In the genomic region with DNA sequence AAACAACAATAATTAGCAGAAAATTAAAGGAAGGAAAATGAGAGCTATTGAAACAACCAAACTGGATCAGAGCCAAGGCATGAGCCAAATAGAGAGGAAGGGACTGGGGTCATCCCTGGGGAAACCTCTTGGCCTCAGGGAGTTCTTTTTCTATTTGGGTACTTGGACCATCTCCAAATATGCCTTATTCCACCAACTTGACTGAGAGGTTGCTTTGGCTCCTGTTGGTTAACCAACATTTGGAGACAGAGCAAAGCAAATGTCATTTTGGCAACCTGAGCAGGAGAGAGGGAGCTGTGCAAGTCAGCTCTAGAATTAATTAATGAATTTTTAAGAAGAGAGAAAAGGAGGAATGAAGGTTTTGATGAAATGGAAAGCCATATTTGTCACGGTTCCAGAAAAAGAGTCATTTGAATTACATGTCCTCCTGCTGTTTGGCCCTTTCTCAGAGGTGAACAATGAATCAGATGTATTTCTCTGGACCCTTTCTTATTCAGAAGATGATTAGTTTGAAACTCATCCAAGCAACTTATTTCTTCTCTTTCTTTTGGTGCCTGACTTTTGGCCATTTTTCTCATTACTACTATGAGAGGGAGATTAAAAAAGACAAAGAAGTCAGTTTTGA, we compare ENCODE assay signal across 18 cellular contexts.
A peak's percentile ranks its signal among the peaks of the same experiment; 100 is the strongest.
DNase-seq lines count a peak whose midpoint lies in the region; ATAC-seq and TF ChIP-seq lines count a peak whose summit lies in the region.
"Had no signal": no experiment of that assay in that cellular context is flagged by ENCODE, and none has a peak within 500 bp of the region (broad histone marks: within the 10 kb centered on the region; RNA-seq: fewer than 3 reads in every experiment).

No MANE protein-coding gene starts in this region.

- in situ Hi-C loops in GM23248 (cut with MboI): no loop called here

- H3K36me3 ChIP-seq in GM23248 (ENCODE audit: low read depth): no peaks in the 10 kb centered on the region
- H3K36me3 ChIP-seq: prostate gland, uterus had no signal

- peaks cover 9% of the 10 kb centered on the region for H3K4me1 ChIP-seq in GM23248 (ENCODE audit: insufficient read depth)
- H3K4me1 ChIP-seq: prostate gland, uterus had no signal

- DNase-seq in AG10803 (ENCODE audit: low read depth): peak; percentile 9
- DNase-seq in GM23248: peak; percentile 59
- peak; percentile 10 for DNase-seq in NCI-H2171 (lab: John Stamatoyannopoulos, UW)
- DNase-seq in choroid plexus epithelial cell (ENCODE audit: low read depth): peak; percentile 72
- no peak for DNase-seq in SW480 (ENCODE audit: low spot score)
- no peak for DNase-seq in DMS153 (lab: John Stamatoyannopoulos, UW)
- no peak for DNase-seq in NAMALWA (ENCODE audit: low spot score)
- DNase-seq: hypothalamus; mesendoderm; natural killer cell; stimulated activated CD4-positive, alpha-beta T cell treated with anti-CD3 and anti-CD28 coated beads, Interleukin-4, amount 100 ng/mL, for 24 hours; T1000; uterus had no signal

- no peak overlapping the region for H2AFZ ChIP-seq in GM23248

- no peaks in the 10 kb centered on the region for H3K9me3 ChIP-seq in GM23248 (ENCODE audit: low read depth)
- H3K9me3 ChIP-seq: prostate gland, uterus had no signal

- no peaks in the 10 kb centered on the region for H3K9me2 ChIP-seq in GM23248 (ENCODE audit: insufficient read depth)

- H3K27ac ChIP-seq in GM23248: no peak overlapping the region
- H3K27ac ChIP-seq: prostate gland, uterus had no signal

- H3K4me3 ChIP-seq in AG10803 (ENCODE audit: low read length) (no peak overlapping the region), GM23248 (no peak overlapping the region), choroid plexus epithelial cell (ENCODE audit: low read depth, low read length) (no peak overlapping the region)
- H3K4me3 ChIP-seq: prostate gland, smooth muscle cell, uterus had no signal

- TF ChIP-seq CTCF in AG10803 (conservative IDR thresholded peaks at IDR 0.05; ENCODE audit: low read length) (no peak), choroid plexus epithelial cell (conservative IDR thresholded peaks at IDR 0.05; ENCODE audit: low read depth, low read length) (no peak)

- H3K79me2 ChIP-seq in GM23248 (ENCODE audit: insufficient read depth): no peaks in the 10 kb centered on the region

- H4K20me1 ChIP-seq in GM23248 (ENCODE audit: insufficient read depth): no peaks in the 10 kb centered on the region

- no peak for ATAC-seq in HG02970 (IDR thresholded peaks at IDR 0.05; ENCODE audit: low FRiP score, unreplicated experiment)
- ATAC-seq: HepG2, natural killer cell, SK-N-SH treated with all-trans-retinoic acid at 6 μM for 48 hours had no signal

- no peak overlapping the region for H3K9ac ChIP-seq in GM23248

- H3F3A ChIP-seq in GM23248 (ENCODE audit: insufficient read depth): 0 out of 2 replicates have a peak, but pooled peaks cover 7% of the 10 kb centered on the region

- no peaks in the 10 kb centered on the region for H3K27me3 ChIP-seq in GM23248 (replicated peaks; ENCODE audit: insufficient read depth)
- H3K27me3 ChIP-seq: uterus had no signal

- WGBS in GM23248 (ENCODE audit: low coverage in 1 of 2, low lambda C conversion rate in 2 of 2, missing lambda C conversion rate in 2 of 2), 2 experiments: 33 to 40% methylated on average over 1 of the region's 1 CpG

- no peak overlapping the region for H3K4me2 ChIP-seq in GM23248 (ENCODE audit: unreplicated experiment)
- H3K4me2 ChIP-seq: smooth muscle cell had no signal

Comparison
In these comparisons a context has a peak if more than half of its experiments do, and no peak if none do; other contexts are left out.
1. DNase-seq: peak in AG10803 (single experiment), GM23248 (single experiment), NCI-H2171 (single experiment) and choroid plexus epithelial cell (single experiment); none in SW480 (single experiment), DMS153 (single experiment) and NAMALWA (single experiment).